11 cellular contexts compared by ENCODE assay signal in genomic region chr11:121595717-121596156, GRCh38.
DNase-seq lines count a peak whose midpoint lies in the region; ATAC-seq, FAIRE-seq and TF ChIP-seq lines count a peak whose summit lies in the region.
"Had no signal": no experiment of that assay in that cellular context is flagged by ENCODE, and none has a peak within 500 bp of the region (broad histone marks: within the 10 kb centered on the region; RNA-seq: fewer than 3 reads in every experiment).

No MANE protein-coding gene starts in this region.

- no peaks in the 10 kb centered on the region for H4K20me1 ChIP-seq in IMR-90 (ENCODE audit: insufficient read depth, low read length)

- peaks cover 11 to 16% of the 10 kb centered on the region in 2 experiments; a peak in 3 of 4 replicates for H3K79me1 ChIP-seq in IMR-90 (ENCODE audit: low read depth in 1 of 2, low read length in 2 of 2)

- peak overlapping the region; percentile 99 for H3K4ac ChIP-seq in IMR-90 (ENCODE audit: low read depth, low read length)

- TF ChIP-seq CTCF in A549 (IDR thresholded peaks at IDR 0.05) (no peak), IMR-90 (conservative IDR thresholded peaks at IDR 0.05; ENCODE audit: low read depth, low read length) (no peak), brain microvascular endothelial cell (IDR thresholded peaks at IDR 0.05; ENCODE audit: low read depth, low read length, missing control alignments) (no peak)

- H3K4me1 ChIP-seq in A549 (peaks cover 7% of the 10 kb centered on the region), IMR-90 (ENCODE audit: control insufficient read depth, insufficient read depth, low read length) (peaks cover 23% of the 10 kb centered on the region)

- H2BK120ac ChIP-seq in IMR-90 (ENCODE audit: low read depth, low read length) = peak overlapping the region; percentile 99

- no peak for TF ChIP-seq POLR2A in A549 (IDR thresholded peaks at IDR 0.05; ENCODE audit: low read length)
- TF ChIP-seq POLR2A in IMR-90 (IDR thresholded peaks at IDR 0.05; ENCODE audit: low read depth, low read length) = no peak

- POLR2A ChIA-PET in A549 (lab: Yijun Ruan, JAX) = no interaction called here
- POLR2A ChIA-PET in IMR-90 (lab: Charles Lee; ENCODE audit: unreplicated experiment) = interaction anchor here (0.7 to 1.1 kb wide), 3 partner anchors 59 to 620 kb away, joined by 3 to 7 read pairs (median 3); no protein-coding TSS in a partner anchor

- H2BK5ac ChIP-seq in IMR-90 (ENCODE audit: low read depth, low read length, poor library complexity, severe bottlenecking) = peak overlapping the region; percentile 99

- ATAC-seq in A549 = peak; percentile 62 to 68; a peak in 5 of 6 replicates
- peak; percentile 83 for ATAC-seq in IMR-90 (ENCODE audit: low read depth)
- ATAC-seq in HG03108 (IDR thresholded peaks at IDR 0.05; ENCODE audit: unreplicated experiment) = no peak
- ATAC-seq: activated T-helper 17 cell treated with anti-CD3 and anti-CD28 coated beads, Interleukin-2, amount 50 U/mL, for 72 hours had no signal

- H3K56ac ChIP-seq in IMR-90 (ENCODE audit: extremely low read depth, insufficient read depth, low read length) = peak overlapping the region; percentile 78

- DNase-seq in A549 (ENCODE audit: low read depth in 1 of 2, low spot score in 1 of 2) (peak; percentile 8 to 51), IMR-90 (peak; percentile 100), brain microvascular endothelial cell (peak; percentile 96), kidney glomerular epithelial cell (lab: John Stamatoyannopoulos, UW) (peak; percentile 90), SHP77 (lab: John Stamatoyannopoulos, UW) (no peak), NCI-H774 (lab: John Stamatoyannopoulos, UW) (no peak), globus pallidus (ENCODE audit: low spot score) (no peak)
- DNase-seq: C1 segment of cervical spinal cord, NCI-H1105 had no signal

- peak overlapping the region; percentile 98 for H3K18ac ChIP-seq in IMR-90 (ENCODE audit: low read depth, low read length)

- H4K8ac ChIP-seq in IMR-90 (ENCODE audit: low read depth in 2 of 2, low read length in 2 of 2) = peak overlapping the region; percentile 89 to 91

- no peaks in the 10 kb centered on the region for H3K27me3 ChIP-seq in IMR-90 (ENCODE audit: control insufficient read depth, insufficient read depth, low read length)
- H3K27me3 ChIP-seq in brain microvascular endothelial cell (replicated peaks) = no peaks in the 10 kb centered on the region

- H2BK20ac ChIP-seq in IMR-90 (ENCODE audit: low read depth, low read length) = peak overlapping the region; percentile 98

- peak overlapping the region; percentile 83 for H3K23ac ChIP-seq in IMR-90 (ENCODE audit: low read depth, low read length)

- peaks cover 23% of the 10 kb centered on the region for H3K9me1 ChIP-seq in IMR-90 (ENCODE audit: insufficient read depth, low read length)

- peak overlapping the region; percentile 32; the same call in 1 of the 3 replicates for H3K4me2 ChIP-seq in A549
- peak overlapping the region; percentile 17; the same call in 1 of the 2 replicates for H3K4me2 ChIP-seq in IMR-90 (ENCODE audit: low read depth, low read length)

- no peaks in the 10 kb centered on the region for H3K9me3 ChIP-seq in A549
- H3K9me3 ChIP-seq in IMR-90 (ENCODE audit: control insufficient read depth, insufficient read depth, low read length) = no peaks in the 10 kb centered on the region

- H3K36me3 ChIP-seq in IMR-90 (ENCODE audit: control insufficient read depth, insufficient read depth, low read length) (no peaks in the 10 kb centered on the region), brain microvascular endothelial cell (replicated peaks) (no peaks in the 10 kb centered on the region)

- H2AK5ac ChIP-seq in IMR-90 (ENCODE audit: low read depth, low read length) = peak overlapping the region; percentile 76

- FAIRE-seq in A549 (lab: Jason Lieb, UNC) = no peak

- H3K27ac ChIP-seq in A549 (no peak overlapping the region), IMR-90 (ENCODE audit: insufficient read depth, low read length) (peak overlapping the region; percentile 93), brain microvascular endothelial cell (no peak overlapping the region)

- peak overlapping the region; percentile 95 for H3K14ac ChIP-seq in IMR-90 (replicated peaks; ENCODE audit: low read depth, low read length)

- H2AK9ac ChIP-seq in IMR-90 (replicated peaks; ENCODE audit: low read depth, low read length, poor library complexity) = peak overlapping the region; percentile 75

- TF ChIP-seq EP300 in A549 (IDR thresholded peaks at IDR 0.05) = no peak

- dilution Hi-C loops in IMR-90 (cut with HindIII; ENCODE audit: low sequenced_read_pairs, unreplicated experiment) = no loop called here

- H3K4me3 ChIP-seq in A549 (no peak overlapping the region), IMR-90 (ENCODE audit: insufficient read depth, low read depth, low read length) (no peak overlapping the region), brain microvascular endothelial cell (ENCODE audit: low read depth, low read length) (no peak overlapping the region)

- H3K9ac ChIP-seq in IMR-90 (ENCODE audit: low read depth, low read length) = peak overlapping the region; percentile 35

- H4K91ac ChIP-seq in IMR-90 (ENCODE audit: insufficient read depth, low read depth, low read length) = peak overlapping the region; percentile 97

- CTCF ChIA-PET in A549 (lab: Yijun Ruan, JAX) (interaction anchor here (1.1 kb wide), 1 partner anchor 345 kb away, joined by 3 read pairs; no protein-coding TSS in a partner anchor), IMR-90 (lab: Yijun Ruan, JAX) (interaction anchor here (0.5 kb wide), 1 partner anchor 12 kb away, joined by 4 read pairs; no protein-coding TSS in a partner anchor)

- H2AFZ ChIP-seq in IMR-90 (replicated peaks; ENCODE audit: low read length, poor library complexity) = peak overlapping the region; percentile 53

- H4K5ac ChIP-seq in IMR-90 (ENCODE audit: low read depth, low read length) = peak overlapping the region; percentile 95

- WGBS in A549 (ENCODE audit: missing lambda C conversion rate) = 47% methylated on average over 15 of the region's 15 CpGs
- 33% methylated on average over 6 of the region's 15 CpGs; no CpG with 5 or more reads in 1 of the 2 experiments for WGBS in IMR-90 (ENCODE audit: extremely low coverage in 2 of 2, insufficient read length in 1 of 2), 2 experiments

- H2BK15ac ChIP-seq in IMR-90 (ENCODE audit: low read depth, low read length) = peak overlapping the region; percentile 65; the same call in 2 of the 3 replicates

- intact Hi-C loops in IMR-90 (cut with micrococcal nuclease) = loop anchor here (2.0 to 10.0 kb wide), 4 partner anchors 59 to 1261 kb away; partner anchors contain the start of gene ARHGEF12

- TF ChIP-seq RAD21 in A549 (conservative IDR thresholded peaks at IDR 0.05 in 1 of 2, IDR thresholded peaks at IDR 0.05 in 1 of 2) = no peak
- 0 out of 2 replicates have a peak, but pooled peaks have one; percentile 27 for TF ChIP-seq RAD21 in IMR-90 (IDR thresholded peaks at IDR 0.05; ENCODE audit: low read length)

- no TSS peak for BruUV-seq in IMR-90 (replicated peaks; lab: Mats Ljungman, UMichigan)

- in situ Hi-C loops in IMR-90 (cut with MboI; ENCODE audit: low sequenced_read_pairs) (no loop called here), brain microvascular endothelial cell (cut with HindIII; ENCODE audit: low pct_ligation_motif_present, low sequenced_read_pairs) (no loop called here)

TF ChIP-seq in A549, 52 proteins besides CTCF, POLR2A, EP300 and RAD21 (continues in another document):
- TF ChIP-seq ATOH8 (CRISPR knock-in tag; IDR thresholded peaks at IDR 0.05; ENCODE audit: low read depth) = no peak
- no peak for TF ChIP-seq NPAS2 (CRISPR knock-in tag; IDR thresholded peaks at IDR 0.05; ENCODE audit: borderline replicate concordance)
- no peak for TF ChIP-seq HDAC2 (IDR thresholded peaks at IDR 0.05)
- no peak for TF ChIP-seq CBX2 (IDR thresholded peaks at IDR 0.05; ENCODE audit: borderline replicate concordance, low read depth)
- TF ChIP-seq JUN (IDR thresholded peaks at IDR 0.05) = no peak
- no peak for TF ChIP-seq EHMT2 (IDR thresholded peaks at IDR 0.05; ENCODE audit: low read depth)
- no peak for TF ChIP-seq MAFK (IDR thresholded peaks at IDR 0.05; ENCODE audit: partially characterized antibody)
- TF ChIP-seq TFCP2L1 (CRISPR knock-in tag; IDR thresholded peaks at IDR 0.05) = no peak
- TF ChIP-seq KDM5A (IDR thresholded peaks at IDR 0.05) = no peak
- no peak for TF ChIP-seq FOXS1 (CRISPR knock-in tag; IDR thresholded peaks at IDR 0.05)
- peak; percentile 54 to 87 for TF ChIP-seq CEBPB (IDR thresholded peaks at IDR 0.05)
- no peak for TF ChIP-seq HOXA7 (CRISPR knock-in tag; IDR thresholded peaks at IDR 0.05)

TF ChIP-seq in IMR-90, 13 proteins besides CTCF, POLR2A, EP300 and RAD21 (continues in another document):
- TF ChIP-seq MXI1 (IDR thresholded peaks at IDR 0.05; ENCODE audit: borderline replicate concordance, low read depth, low read length) = peak; percentile 95
- peak; percentile 34 for TF ChIP-seq RCOR1 (IDR thresholded peaks at IDR 0.05; ENCODE audit: insufficient replicate concordance, low read length)
- TF ChIP-seq NFE2L2 (IDR thresholded peaks at IDR 0.05; ENCODE audit: low read depth, low read length) = no peak; the same call in 1 of the 2 replicates
- TF ChIP-seq BHLHE40 (IDR thresholded peaks at IDR 0.05; ENCODE audit: low read depth, low read length) = peak; percentile 99
- TF ChIP-seq MAFK (IDR thresholded peaks at IDR 0.05; ENCODE audit: low read depth, low read length) = no peak
- TF ChIP-seq FOS (IDR thresholded peaks at IDR 0.05; ENCODE audit: low read depth, low read length) = peak; percentile 92
- TF ChIP-seq ELK1 (IDR thresholded peaks at IDR 0.05; ENCODE audit: borderline replicate concordance, low read depth, low read length) = no peak
- TF ChIP-seq USF2 (IDR thresholded peaks at IDR 0.05; ENCODE audit: low read depth, low read length) = peak; percentile 79
- TF ChIP-seq MAZ (IDR thresholded peaks at IDR 0.05; ENCODE audit: borderline replicate concordance, low read depth, low read length) = 0 out of 2 replicates have a peak, but pooled peaks have one; percentile 40
- TF ChIP-seq RFX5 (IDR thresholded peaks at IDR 0.05; ENCODE audit: low read depth, low read length) = no peak

Comparison
In these comparisons a context has a peak if more than half of its experiments do, and no peak if none do; other contexts are left out.
1. DNase-seq: peak in A549 (2 of 2), IMR-90 (single experiment), brain microvascular endothelial cell (single experiment) and kidney glomerular epithelial cell (single experiment); none in SHP77 (0 of 2), NCI-H774 (single experiment) and globus pallidus (single experiment).